In genomic region chr11:94740975-94741707, GRCh38 we compare ENCODE assay signal across 8 cellular contexts. TPM values are rescaled to one million over a fixed set of nuclear protein-coding genes. Genes with fewer than 3 reads are reported as not detected.
DNase-seq lines count a peak whose midpoint lies in the region; ATAC-seq and TF ChIP-seq lines count a peak whose summit lies in the region.

No MANE protein-coding gene starts in this region.

- intact Hi-C loops in Calu3 (cut with micrococcal nuclease; ENCODE audit: unreplicated experiment): no loop called here
- intact Hi-C loops in activated CD4-positive, alpha-beta memory T cell treated with anti-CD3 and anti-CD28 coated beads for 36 hours (cut with micrococcal nuclease): no loop called here

- H3K4me3 ChIP-seq in neural cell (ENCODE audit: low read length): peak overlapping the region; percentile 81

- no peaks in the 10 kb centered on the region for H3K9me3 Mint-ChIP-seq in Calu3 (ENCODE audit: low read depth, unreplicated experiment)
- H3K9me3 Mint-ChIP-seq in activated CD4-positive, alpha-beta memory T cell treated with anti-CD3 and anti-CD28 coated beads for 36 hours: no peaks in the 10 kb centered on the region

- no peaks in the 10 kb centered on the region for H4K20me1 ChIP-seq in neural cell (ENCODE audit: insufficient read depth)

- H3K36me3 Mint-ChIP-seq in Calu3 (ENCODE audit: insufficient read depth, unreplicated experiment): peaks cover 6% of the 10 kb centered on the region
- H3K36me3 Mint-ChIP-seq in activated CD4-positive, alpha-beta memory T cell treated with anti-CD3 and anti-CD28 coated beads for 36 hours: no peaks in the 10 kb centered on the region

- H3K27me3 ChIP-seq in foreskin keratinocyte (no peaks in the 10 kb centered on the region), neural cell (ENCODE audit: insufficient read depth, low read depth, low read length) (no peaks in the 10 kb centered on the region)

- H3K4me1 ChIP-seq in foreskin keratinocyte: peaks cover 45% of the 10 kb centered on the region

- H3K79me2 ChIP-seq in neural cell (replicated peaks; ENCODE audit: insufficient read depth, low read length): peaks cover 2% of the 10 kb centered on the region

- DNase-seq in Calu3 (peak; percentile 20), NCI-H187 treated with DMSO at 0.1 percent for 48 hours (lab: John Stamatoyannopoulos, UW) (peak; percentile 64), foreskin keratinocyte (peak; percentile 55 to 79)
- DNase-seq in activated CD4-positive, alpha-beta memory T cell treated with anti-CD3 and anti-CD28 coated beads for 36 hours: peak; percentile 9

- peak overlapping the region; percentile 94 for H3K4me2 ChIP-seq in neural cell (ENCODE audit: low read length)

- peak overlapping the region; percentile 49 for H3K9ac ChIP-seq in neural cell (ENCODE audit: low read length)

- no peak for TF ChIP-seq EP300 in neural cell (conservative IDR thresholded peaks at IDR 0.05; ENCODE audit: poor library complexity, severe bottlenecking)

- H3K27ac ChIP-seq in foreskin keratinocyte (peak overlapping the region; percentile 33), neural cell (ENCODE audit: low read length) (peak overlapping the region; percentile 36)

- H3K4me3 Mint-ChIP-seq in Calu3 (ENCODE audit: low read depth, unreplicated experiment): no peak overlapping the region
- H3K4me3 Mint-ChIP-seq in activated CD4-positive, alpha-beta memory T cell treated with anti-CD3 and anti-CD28 coated beads for 36 hours: peak overlapping the region; percentile 52

- H2AFZ ChIP-seq in neural cell (ENCODE audit: low read depth, low read length): peak overlapping the region; percentile 54

- H3K36me3 ChIP-seq in neural cell (ENCODE audit: insufficient read depth, low read length): no peaks in the 10 kb centered on the region

- H3K27ac Mint-ChIP-seq in Calu3 (ENCODE audit: unreplicated experiment): no peak overlapping the region
- no peak overlapping the region for H3K27ac Mint-ChIP-seq in activated CD4-positive, alpha-beta memory T cell treated with anti-CD3 and anti-CD28 coated beads for 36 hours

- H3F3A ChIP-seq in neural cell (ENCODE audit: insufficient read depth, low read length, poor library complexity, severe bottlenecking): peaks cover 6% of the 10 kb centered on the region

- TF ChIP-seq RAD21 in neural cell (conservative IDR thresholded peaks at IDR 0.05): peak; percentile 44

- no peaks in the 10 kb centered on the region for H3K27me3 Mint-ChIP-seq in Calu3 (ENCODE audit: unreplicated experiment)
- H3K27me3 Mint-ChIP-seq in activated CD4-positive, alpha-beta memory T cell treated with anti-CD3 and anti-CD28 coated beads for 36 hours: peaks cover 23% of the 10 kb centered on the region

- no peaks in the 10 kb centered on the region for H3K9me3 ChIP-seq in neural cell (ENCODE audit: low read length)

- TF ChIP-seq CTCF in Calu3 (IDR thresholded peaks at IDR 0.05; ENCODE audit: unreplicated experiment) (no peak), foreskin keratinocyte (conservative IDR thresholded peaks at IDR 0.05) (peak; percentile 67), neural cell (IDR thresholded peaks at IDR 0.05; ENCODE audit: poor library complexity, severe bottlenecking) (peak; percentile 73)

- peaks cover 2% of the 10 kb centered on the region for H3K4me1 Mint-ChIP-seq in Calu3 (ENCODE audit: low read depth, unreplicated experiment)
- H3K4me1 Mint-ChIP-seq in activated CD4-positive, alpha-beta memory T cell treated with anti-CD3 and anti-CD28 coated beads for 36 hours (ENCODE audit: low read depth): peaks cover 15% of the 10 kb centered on the region

- peak; percentile 57 for ATAC-seq in GM21360 (IDR thresholded peaks at IDR 0.05; ENCODE audit: unreplicated experiment)
- peak; percentile 74 for ATAC-seq in foreskin keratinocyte
- ATAC-seq in HG02588 (IDR thresholded peaks at IDR 0.05; ENCODE audit: unreplicated experiment): no peak
- no peak for ATAC-seq in GM18870 (IDR thresholded peaks at IDR 0.05; ENCODE audit: unreplicated experiment)

- POLR2A ChIA-PET in activated CD4-positive, alpha-beta memory T cell treated with anti-CD3 and anti-CD28 coated beads for 36 hours (lab: Charles Lee): no interaction called here

- CTCF ChIA-PET in Calu3 (lab: Charles Lee): interaction anchor here (0.6 to 1.3 kb wide), 5 partner anchors 21 to 1510 kb away, joined by 3 to 5 read pairs (median 3); partner anchors contain the start of gene AMOTL1
- CTCF ChIA-PET in activated CD4-positive, alpha-beta memory T cell treated with anti-CD3 and anti-CD28 coated beads for 36 hours (lab: Charles Lee): interaction anchor here (1.3 kb wide), 1 partner anchor 157 kb away, joined by 4 read pairs; no protein-coding TSS in a partner anchor

- BruUV-seq in Calu3 (replicated peaks; lab: Mats Ljungman, UMichigan): no TSS peak

- no peaks in the 10 kb centered on the region for H3K9me2 ChIP-seq in neural cell (ENCODE audit: insufficient read depth, low read length)

TF ChIP-seq in neural cell, 6 proteins besides CTCF, POLR2A, EP300 and RAD21:
- TF ChIP-seq MXI1 (conservative IDR thresholded peaks at IDR 0.05; ENCODE audit: poor library complexity, severe bottlenecking) (no peak), SMC3 (conservative IDR thresholded peaks at IDR 0.05; ENCODE audit: poor library complexity) (peak; percentile 54)

RNA-seq across cellular contexts. Expression of gene AMOTL1, which starts 27.0 kb away (rescaled TPM):
- total RNA-seq in Calu3 (2022) (22.0 and 24.2 TPM in 2 replicates), foreskin keratinocyte (158 and 182 TPM in 2 replicates)
- under 1 TPM; 0.24 to 0.31 TPM for total RNA-seq in activated CD4-positive, alpha-beta memory T cell treated with anti-CD3 and anti-CD28 coated beads for 36 hours
- polyA plus RNA-seq in foreskin keratinocyte (25.6 and 26.8 TPM in 2 replicates), neural cell (10.7 and 12.6 TPM in 2 replicates)
- 58.4 and 66.3 TPM in 2 replicates for polyA minus RNA-seq in neural cell

Comparison
In these comparisons a context has a peak if more than half of its experiments do, and no peak if none do; other contexts are left out.
1. DNase-seq: peak in every context shown above with its lines; median percentile 67 in foreskin keratinocyte; 64 in NCI-H187 treated with DMSO at 0.1 percent for 48 hours; 20 in Calu3; 9 in activated CD4-positive, alpha-beta memory T cell treated with anti-CD3 and anti-CD28 coated beads for 36 hours.
2. ATAC-seq: peak in GM21360 (single experiment) and foreskin keratinocyte (single experiment); none in HG02588 (single experiment) and GM18870 (single experiment).
3. RNA of gene AMOTL1, which starts 27.0 kb away (total RNA-seq): 158 to 182 TPM in foreskin keratinocyte and 22.0 to 24.2 TPM in Calu3; 0.24 to 0.31 TPM in activated CD4-positive, alpha-beta memory T cell treated with anti-CD3 and anti-CD28 coated beads for 36 hours; every median in the first group is over 10 times any median in the second.